8 cellular contexts compared by ENCODE assay signal in genomic region chr7:32490127-32490796, GRCh38. TPM values are rescaled to one million over a fixed set of nuclear protein-coding genes. Genes with fewer than 3 reads are reported as not detected.
DNase-seq lines count a peak whose midpoint lies in the region; ATAC-seq and TF ChIP-seq lines count a peak whose summit lies in the region.

TSS of gene LSM5 (minus strand) at chr7:32490380. CDS start at chr7:32490365, 15 bp downstream.

- H3K9ac ChIP-seq in PC-3 (ENCODE audit: low read length) (peak within 1 kb of the TSS; percentile 83), mucosa of stomach (ENCODE audit: low read length) (peak within 1 kb of the TSS; percentile 78)

- no peaks in the 10 kb centered on the region for H3K27me3 ChIP-seq in PC-3 (ENCODE audit: low read length)
- no peaks in the 10 kb centered on the region for H3K27me3 ChIP-seq in esophagus (ENCODE audit: control insufficient read depth in 1 of 2, insufficient read depth in 2 of 2, low read length in 2 of 2)
- no peaks in the 10 kb centered on the region for H3K27me3 ChIP-seq in mucosa of stomach (ENCODE audit: control insufficient read depth, insufficient read depth, low read length)

- TF ChIP-seq EP300 in Ishikawa (IDR thresholded peaks at IDR 0.05; ENCODE audit: borderline replicate concordance) = peak; percentile 36; the same call in 1 of the 2 replicates

- TSS peak; percentile 78 for BruUV-seq in PC-3 (replicated peaks; lab: Mats Ljungman, UMichigan)

- H3K9me3 ChIP-seq in PC-3 (ENCODE audit: low read length) = no peaks in the 10 kb centered on the region
- H3K9me3 ChIP-seq in esophagus (ENCODE audit: control insufficient read depth in 2 of 2, insufficient read depth in 1 of 2, low read depth in 1 of 2, low read length in 1 of 2) = no peaks in the 10 kb centered on the region
- H3K9me3 ChIP-seq in mucosa of stomach (ENCODE audit: control insufficient read depth, low read length) = no peaks in the 10 kb centered on the region

- H3K36me3 ChIP-seq in PC-3 (ENCODE audit: low read depth, low read length) (peaks cover 12% of the 10 kb centered on the region; the same call in 1 of the 2 replicates), esophagus (ENCODE audit: control insufficient read depth in 2 of 2, insufficient read depth in 2 of 2, low read length in 1 of 2) (no peaks in the 10 kb centered on the region), mucosa of stomach (ENCODE audit: control insufficient read depth, insufficient read depth, low read length) (no peaks in the 10 kb centered on the region)

- no peak for TF ChIP-seq CTCF in PC-3 (conservative IDR thresholded peaks at IDR 0.05; ENCODE audit: low read depth, low read length)

- intact Hi-C loops in PC-3 (cut with micrococcal nuclease) = loop anchor here (1.0 to 10.0 kb wide), 6 partner anchors 87 to 617 kb away; partner anchors contain the start of gene KBTBD2

- 0% methylated on average over 38 of the region's 38 CpGs for WGBS in esophagus, 2 donors

- H3K27ac ChIP-seq in PC-3 (ENCODE audit: low read length) (peak within 1 kb of the TSS; percentile 70), esophagus (ENCODE audit: low read depth in 2 of 2, low read length in 1 of 2) (peak within 1 kb of the TSS; percentile 75 to 88)

- no peaks in the 10 kb centered on the region for H4K20me1 ChIP-seq in PC-3 (ENCODE audit: low read length)

- peak; percentile 92 for DNase-seq in DMS 273 treated with DMSO at 0.1 percent for 48 hours (lab: John Stamatoyannopoulos, UW)
- DNase-seq in PC-3 = peak; percentile 93
- peak; percentile 84 for DNase-seq in activated T-cell treated with anti-CD3 and anti-CD28 coated beads for 48 hours (ENCODE audit: low read depth)
- peak; percentile 67 to 78 for DNase-seq in stimulated activated CD8-positive, alpha-beta memory T cell treated with anti-CD3 and anti-CD28 coated beads, Interleukin-7, amount 100 ng/mL, for 1 hour (ENCODE audit: low read depth in 2 of 2)

- H3F3A ChIP-seq in PC-3 (ENCODE audit: low read length, unreplicated experiment) = no peaks in the 10 kb centered on the region

- peak within 1 kb of the TSS; percentile 98 for H2AFZ ChIP-seq in PC-3 (ENCODE audit: low read length)

- TF ChIP-seq RAD21 in Ishikawa (IDR thresholded peaks at IDR 0.05; ENCODE audit: low read depth) = no peak

- peaks cover 14% of the 10 kb centered on the region; the same call in 1 of the 2 replicates for H3K4me1 ChIP-seq in PC-3 (ENCODE audit: insufficient read depth, low read length)
- H3K4me1 ChIP-seq in esophagus (ENCODE audit: control insufficient read depth in 2 of 2, insufficient read depth in 2 of 2, low read length in 1 of 2) = no peaks in the 10 kb centered on the region
- H3K4me1 ChIP-seq in mucosa of stomach (ENCODE audit: control insufficient read depth, insufficient read depth, low read length) = no peaks in the 10 kb centered on the region

- H3K9me2 ChIP-seq in PC-3 (replicated peaks; ENCODE audit: low read length) = no peaks in the 10 kb centered on the region

- H3K4me2 ChIP-seq in PC-3 (ENCODE audit: low read length) = peak within 1 kb of the TSS; percentile 91

- H3K79me2 ChIP-seq in PC-3 (ENCODE audit: low read length) = peaks cover 31% of the 10 kb centered on the region

- CTCF ChIA-PET in PC-3 (lab: Charles Lee) = no interaction called here

- peak; percentile 88 for ATAC-seq in GM21576 (IDR thresholded peaks at IDR 0.05; ENCODE audit: unreplicated experiment)
- ATAC-seq in PC-3 = peak; percentile 67

- POLR2A ChIA-PET in PC-3 (lab: Charles Lee; ENCODE audit: unreplicated experiment) = no interaction called here

- H3K4me3 ChIP-seq in PC-3 (ENCODE audit: low read length) = peak within 1 kb of the TSS; percentile 91
- H3K4me3 ChIP-seq in esophagus (ENCODE audit: low read depth in 1 of 2, low read length in 2 of 2) = peak within 1 kb of the TSS; percentile 75 to 80
- peak within 1 kb of the TSS; percentile 97 for H3K4me3 ChIP-seq in mucosa of stomach (ENCODE audit: low read length)

TF ChIP-seq in Ishikawa, 13 proteins besides CTCF, POLR2A, EP300 and RAD21:
- no peak for TF ChIP-seq ZBTB7A (IDR thresholded peaks at IDR 0.05; ENCODE audit: low read depth)
- TF ChIP-seq CEBPB (IDR thresholded peaks at IDR 0.05) = 0 out of 2 replicates have a peak, but pooled peaks have one; percentile 1
- peak; percentile 67; the same call in 1 of the 2 replicates for TF ChIP-seq TCF12 (IDR thresholded peaks at IDR 0.05; ENCODE audit: low read depth)
- TF ChIP-seq, protein P1, sequence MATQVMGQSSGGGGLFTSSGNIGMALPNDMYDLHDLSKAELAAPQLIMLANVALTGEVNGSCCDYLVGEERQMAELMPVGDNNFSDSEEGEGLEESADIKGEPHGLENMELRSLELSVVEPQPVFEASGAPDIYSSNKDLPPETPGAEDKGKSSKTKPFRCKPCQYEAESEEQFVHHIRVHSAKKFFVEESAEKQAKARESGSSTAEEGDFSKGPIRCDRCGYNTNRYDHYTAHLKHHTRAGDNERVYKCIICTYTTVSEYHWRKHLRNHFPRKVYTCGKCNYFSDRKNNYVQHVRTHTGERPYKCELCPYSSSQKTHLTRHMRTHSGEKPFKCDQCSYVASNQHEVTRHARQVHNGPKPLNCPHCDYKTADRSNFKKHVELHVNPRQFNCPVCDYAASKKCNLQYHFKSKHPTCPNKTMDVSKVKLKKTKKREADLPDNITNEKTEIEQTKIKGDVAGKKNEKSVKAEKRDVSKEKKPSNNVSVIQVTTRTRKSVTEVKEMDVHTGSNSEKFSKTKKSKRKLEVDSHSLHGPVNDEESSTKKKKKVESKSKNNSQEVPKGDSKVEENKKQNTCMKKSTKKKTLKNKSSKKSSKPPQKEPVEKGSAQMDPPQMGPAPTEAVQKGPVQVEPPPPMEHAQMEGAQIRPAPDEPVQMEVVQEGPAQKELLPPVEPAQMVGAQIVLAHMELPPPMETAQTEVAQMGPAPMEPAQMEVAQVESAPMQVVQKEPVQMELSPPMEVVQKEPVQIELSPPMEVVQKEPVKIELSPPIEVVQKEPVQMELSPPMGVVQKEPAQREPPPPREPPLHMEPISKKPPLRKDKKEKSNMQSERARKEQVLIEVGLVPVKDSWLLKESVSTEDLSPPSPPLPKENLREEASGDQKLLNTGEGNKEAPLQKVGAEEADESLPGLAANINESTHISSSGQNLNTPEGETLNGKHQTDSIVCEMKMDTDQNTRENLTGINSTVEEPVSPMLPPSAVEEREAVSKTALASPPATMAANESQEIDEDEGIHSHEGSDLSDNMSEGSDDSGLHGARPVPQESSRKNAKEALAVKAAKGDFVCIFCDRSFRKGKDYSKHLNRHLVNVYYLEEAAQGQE (IDR thresholded peaks at IDR 0.05; ENCODE audit: low read depth) = no peak
- peak; percentile 8; the same call in 1 of the 2 replicates for TF ChIP-seq EGR1 (IDR thresholded peaks at IDR 0.05)
- peak; percentile 87 for TF ChIP-seq TAF1 (IDR thresholded peaks at IDR 0.05; ENCODE audit: low read depth)
- TF ChIP-seq FOXM1 (IDR thresholded peaks at IDR 0.05; ENCODE audit: borderline replicate concordance, low read depth) = peak; percentile 95
- peak; percentile 18; the same call in 1 of the 2 replicates for TF ChIP-seq TEAD4 (IDR thresholded peaks at IDR 0.05)
- peak; percentile 95 for TF ChIP-seq YY1 (IDR thresholded peaks at IDR 0.05; ENCODE audit: low read depth)
- no peak; the same call in 1 of the 2 replicates for TF ChIP-seq NFIC (IDR thresholded peaks at IDR 0.05)
- TF ChIP-seq, protein P2, sequence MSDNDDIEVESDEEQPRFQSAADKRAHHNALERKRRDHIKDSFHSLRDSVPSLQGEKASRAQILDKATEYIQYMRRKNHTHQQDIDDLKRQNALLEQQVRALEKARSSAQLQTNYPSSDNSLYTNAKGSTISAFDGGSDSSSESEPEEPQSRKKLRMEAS (IDR thresholded peaks at IDR 0.05) = peak; percentile 90
- TF ChIP-seq, protein P3, sequence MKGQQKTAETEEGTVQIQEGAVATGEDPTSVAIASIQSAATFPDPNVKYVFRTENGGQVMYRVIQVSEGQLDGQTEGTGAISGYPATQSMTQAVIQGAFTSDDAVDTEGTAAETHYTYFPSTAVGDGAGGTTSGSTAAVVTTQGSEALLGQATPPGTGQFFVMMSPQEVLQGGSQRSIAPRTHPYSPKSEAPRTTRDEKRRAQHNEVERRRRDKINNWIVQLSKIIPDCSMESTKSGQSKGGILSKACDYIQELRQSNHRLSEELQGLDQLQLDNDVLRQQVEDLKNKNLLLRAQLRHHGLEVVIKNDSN (IDR thresholded peaks at IDR 0.05) = peak; percentile 56
- TF ChIP-seq CREB1 (IDR thresholded peaks at IDR 0.05; ENCODE audit: low read depth) = no peak
TF ChIP-seq in Ishikawa: peak in this region for 9.

RNA-seq across cellular contexts. Expression of gene LSM5, which starts in this region (rescaled TPM):
- 24.8 and 38.9 TPM in 2 replicates for total RNA-seq in PC-3 (2014; rRNA removed)
- 10 to 100 TPM; 59.0 to 82.0 TPM for polyA plus RNA-seq in esophagus

Comparison
In these comparisons a context has a peak if more than half of its experiments do, and no peak if none do; other contexts are left out.
1. Peak in every context shown above with its lines: DNase-seq, ATAC-seq, H3K4me3 ChIP-seq and H3K27ac ChIP-seq.